Comparison of ENCODE assay signal across 21 cellular contexts in the genomic region with DNA sequence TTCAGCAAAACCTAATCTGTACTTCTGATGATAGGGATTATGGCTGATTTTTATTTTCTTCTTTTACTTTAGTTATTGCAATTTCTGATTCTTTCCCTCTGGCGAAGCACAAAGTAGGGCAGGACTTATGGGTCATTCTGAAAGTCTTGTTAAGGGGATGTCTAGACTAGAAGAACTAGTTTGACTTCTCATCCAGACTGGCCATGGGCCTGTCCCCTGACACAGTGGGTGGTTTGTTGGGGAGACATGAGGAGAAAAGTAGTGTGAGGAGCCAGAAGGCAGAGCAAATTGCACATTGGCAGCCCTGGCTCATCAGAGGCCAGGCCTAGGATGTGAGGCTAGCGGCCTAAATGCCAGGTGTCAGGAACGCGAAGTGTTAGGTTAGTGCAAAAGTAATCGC.
A peak's percentile ranks its signal among the peaks of the same experiment; 100 is the strongest.
DNase-seq lines count a peak whose midpoint lies in the region; ATAC-seq, FAIRE-seq and TF ChIP-seq lines count a peak whose summit lies in the region.
"Had no signal": no experiment of that assay in that cellular context is flagged by ENCODE, and none has a peak within 500 bp of the region (broad histone marks: within the 10 kb centered on the region; RNA-seq: fewer than 3 reads in every experiment).

No MANE protein-coding gene starts in this region.

- no TSS peak for BruUV-seq in PC-3 (replicated peaks; lab: Mats Ljungman, UMichigan)

- H3K4me1 ChIP-seq in CD4-positive, alpha-beta memory T cell (ENCODE audit: insufficient read depth, low read length) = peaks cover 6% of the 10 kb centered on the region
- H3K4me1 ChIP-seq in PC-3 (ENCODE audit: insufficient read depth, low read length) (peaks cover 52% of the 10 kb centered on the region), small intestine (ENCODE audit: control insufficient read depth in 2 of 2, insufficient read depth in 1 of 2, low read depth in 1 of 2, low read length in 1 of 2) (no peaks in the 10 kb centered on the region), neuronal stem cell (ENCODE audit: control insufficient read depth in 2 of 2, insufficient read depth in 1 of 2, low read depth in 1 of 2, low read length in 2 of 2) (no peaks in the 10 kb centered on the region)

- peaks cover 30% of the 10 kb centered on the region for H3K9me3 Mint-ChIP-seq in activated CD4-positive, alpha-beta T cell treated with anti-CD3 and anti-CD28 coated beads, Interleukin-2, amount 10 ng/mL, durations not matched to agents 7 days and 5 days
- peaks cover 1% of the 10 kb centered on the region for H3K9me3 Mint-ChIP-seq in activated CD4-positive, alpha-beta T cell treated with anti-CD3 and anti-CD28 coated beads for 36 hours (ENCODE audit: low read depth)
- H3K9me3 Mint-ChIP-seq in CD4-positive, alpha-beta memory T cell = no peaks in the 10 kb centered on the region
- H3K9me3 Mint-ChIP-seq in neural crest cell = peaks cover 4% of the 10 kb centered on the region
- H3K9me3 Mint-ChIP-seq: CD8-positive, alpha-beta memory T cell had no signal

- H3K79me2 ChIP-seq in PC-3 (ENCODE audit: low read length) = no peaks in the 10 kb centered on the region

- TF ChIP-seq CTCF in PC-3 (conservative IDR thresholded peaks at IDR 0.05; ENCODE audit: low read depth, low read length) (no peak), neural crest cell (conservative IDR thresholded peaks at IDR 0.05) (no peak)

- H3K4me3 ChIP-seq in CD4-positive, alpha-beta memory T cell (ENCODE audit: low read length in 2 of 2) = no peak overlapping the region
- no peak overlapping the region for H3K4me3 ChIP-seq in PC-3 (ENCODE audit: low read length)
- H3K4me3 ChIP-seq in small intestine (ENCODE audit: low read depth in 1 of 2, low read length in 2 of 2) = no peak overlapping the region
- no peak overlapping the region for H3K4me3 ChIP-seq in neuronal stem cell (ENCODE audit: low read length in 2 of 2)
- H3K4me3 ChIP-seq: BLaER1 treated with 17β-estradiol and CSF1 and Interleukin-3, amounts not matched to agents 10 nM and 100 nM had no signal

- no peak overlapping the region for H3K23ac ChIP-seq in neuronal stem cell (ENCODE audit: low read depth, low read length, poor library complexity)

- no peaks in the 10 kb centered on the region for H3K79me1 ChIP-seq in neuronal stem cell (ENCODE audit: low read depth, low read length)

- H3F3A ChIP-seq in PC-3 (ENCODE audit: low read length, unreplicated experiment) = peaks cover 6% of the 10 kb centered on the region

- H2AFZ ChIP-seq in PC-3 (ENCODE audit: low read length) = no peak overlapping the region; the same call in 1 of the 2 replicates
- H2AFZ ChIP-seq in neuronal stem cell (ENCODE audit: low read length) = no peak overlapping the region

- POLR2A ChIA-PET in activated CD4-positive, alpha-beta T cell treated with anti-CD3 and anti-CD28 coated beads, Interleukin-2, amount 10 ng/mL, durations not matched to agents 7 days and 5 days (lab: Charles Lee) = no interaction called here
- POLR2A ChIA-PET in activated CD4-positive, alpha-beta T cell treated with anti-CD3 and anti-CD28 coated beads for 36 hours (lab: Charles Lee) = no interaction called here
- POLR2A ChIA-PET in CD4-positive, alpha-beta memory T cell (lab: Charles Lee; ENCODE audit: partially characterized antibody) = no interaction called here
- POLR2A ChIA-PET in PC-3 (lab: Charles Lee; ENCODE audit: unreplicated experiment) = interaction anchor here (0.7 kb wide), 1 partner anchor 147 kb away, joined by 3 read pairs; no protein-coding TSS in a partner anchor

- no peak overlapping the region for H2BK5ac ChIP-seq in neuronal stem cell (ENCODE audit: low read length)

- no peak overlapping the region for H3K14ac ChIP-seq in neuronal stem cell (ENCODE audit: low read length)

- no peak for DNase-seq in activated CD4-positive, alpha-beta T cell treated with anti-CD3 and anti-CD28 coated beads, Interleukin-2, amount 10 ng/mL, durations not matched to agents 7 days and 5 days
- DNase-seq in activated CD4-positive, alpha-beta T cell treated with anti-CD3 and anti-CD28 coated beads for 36 hours = no peak
- no peak for DNase-seq in CD4-positive, alpha-beta memory T cell
- DNase-seq in PC-3 = peak; percentile 68
- DNase-seq in neural crest cell (ENCODE audit: low read depth, low spot score) = no peak
- DNase-seq in small intestine = no peak
- no peak for DNase-seq in neuronal stem cell (ENCODE audit: low spot score)
- DNase-seq: 8988T; CD8-positive, alpha-beta memory T cell; EL; KG1; NCI-H1105; NCI-H146; NCI-H2029; NCI-H345; NCI-H524 treated with DMSO at 0.1 percent for 48 hours; NCI-H82 had no signal

- no peak overlapping the region for H3K4ac ChIP-seq in neuronal stem cell (ENCODE audit: low read length)

- H3K36me3 Mint-ChIP-seq in activated CD4-positive, alpha-beta T cell treated with anti-CD3 and anti-CD28 coated beads, Interleukin-2, amount 10 ng/mL, durations not matched to agents 7 days and 5 days (ENCODE audit: low read depth) = peaks cover 11% of the 10 kb centered on the region
- no peaks in the 10 kb centered on the region for H3K36me3 Mint-ChIP-seq in activated CD4-positive, alpha-beta T cell treated with anti-CD3 and anti-CD28 coated beads for 36 hours (ENCODE audit: low read depth)
- H3K36me3 Mint-ChIP-seq in CD4-positive, alpha-beta memory T cell = peaks cover 0 to 4% of the 10 kb centered on the region in 2 donors
- no peaks in the 10 kb centered on the region for H3K36me3 Mint-ChIP-seq in neural crest cell (ENCODE audit: low read depth)
- H3K36me3 Mint-ChIP-seq: CD8-positive, alpha-beta memory T cell had no signal

- no peak overlapping the region for H2BK15ac ChIP-seq in neuronal stem cell (ENCODE audit: low read length)

- H3K4me1 Mint-ChIP-seq in activated CD4-positive, alpha-beta T cell treated with anti-CD3 and anti-CD28 coated beads, Interleukin-2, amount 10 ng/mL, durations not matched to agents 7 days and 5 days = peaks cover 11% of the 10 kb centered on the region
- H3K4me1 Mint-ChIP-seq in activated CD4-positive, alpha-beta T cell treated with anti-CD3 and anti-CD28 coated beads for 36 hours = peaks cover 23% of the 10 kb centered on the region
- H3K4me1 Mint-ChIP-seq in CD4-positive, alpha-beta memory T cell = peaks cover 7 to 21% (median 10%) of the 10 kb centered on the region in 4 donors
- no peaks in the 10 kb centered on the region for H3K4me1 Mint-ChIP-seq in neural crest cell

- H3K4me2 ChIP-seq in PC-3 (ENCODE audit: low read length) = 0 out of 2 replicates have a peak overlapping the region, but pooled peaks have one; percentile 0
- H3K4me2 ChIP-seq in neuronal stem cell (ENCODE audit: insufficient read depth, low read length, poor library complexity, severe bottlenecking) = no peak overlapping the region
- H3K4me2 ChIP-seq: BLaER1 treated with 17β-estradiol and CSF1 and Interleukin-3, amounts not matched to agents 10 nM and 100 nM had no signal

- no peak overlapping the region for H3K4me3 Mint-ChIP-seq in activated CD4-positive, alpha-beta T cell treated with anti-CD3 and anti-CD28 coated beads, Interleukin-2, amount 10 ng/mL, durations not matched to agents 7 days and 5 days
- no peak overlapping the region for H3K4me3 Mint-ChIP-seq in activated CD4-positive, alpha-beta T cell treated with anti-CD3 and anti-CD28 coated beads for 36 hours
- no peak overlapping the region for H3K4me3 Mint-ChIP-seq in CD4-positive, alpha-beta memory T cell
- no peak overlapping the region for H3K4me3 Mint-ChIP-seq in neural crest cell
- H3K4me3 Mint-ChIP-seq: CD8-positive, alpha-beta memory T cell had no signal

- CTCF ChIA-PET in activated CD4-positive, alpha-beta T cell treated with anti-CD3 and anti-CD28 coated beads, Interleukin-2, amount 10 ng/mL, durations not matched to agents 7 days and 5 days (lab: Charles Lee) = interaction anchor here (0.8 to 0.9 kb wide), 2 partner anchors 9 to 12 kb away, joined by 4 to 5 read pairs; no protein-coding TSS in a partner anchor
- CTCF ChIA-PET in activated CD4-positive, alpha-beta T cell treated with anti-CD3 and anti-CD28 coated beads for 36 hours (lab: Charles Lee) = interaction anchor here (0.6 to 1.5 kb wide), 2 partner anchors 10 to 260 kb away, joined by 3 to 4 read pairs; no protein-coding TSS in a partner anchor
- CTCF ChIA-PET in CD4-positive, alpha-beta memory T cell (lab: Charles Lee; ENCODE audit: partially characterized antibody) = no interaction called here
- CTCF ChIA-PET in PC-3 (lab: Charles Lee) = interaction anchor here (0.7 kb wide), 1 partner anchor 33 kb away, joined by 3 read pairs; no protein-coding TSS in a partner anchor

- H4K91ac ChIP-seq in neuronal stem cell (ENCODE audit: low read depth, low read length, poor library complexity) = no peak overlapping the region

- no peaks in the 10 kb centered on the region for H3K9me3 ChIP-seq in CD4-positive, alpha-beta memory T cell (ENCODE audit: control insufficient read depth in 1 of 2, low read length in 2 of 2)
- H3K9me3 ChIP-seq in PC-3 (ENCODE audit: low read length) (no peaks in the 10 kb centered on the region), small intestine (ENCODE audit: control insufficient read depth, low read depth) (no peaks in the 10 kb centered on the region), neuronal stem cell (replicated peaks in 1 of 2; ENCODE audit: control insufficient read depth in 2 of 2, insufficient read depth in 1 of 2, low read depth in 1 of 2, low read length in 2 of 2) (no peaks in the 10 kb centered on the region)

- no peak for FAIRE-seq in small intestine (lab: Jason Lieb, UNC)
- FAIRE-seq: H54 had no signal

- H3K27ac ChIP-seq in CD4-positive, alpha-beta memory T cell (ENCODE audit: low read depth, low read length) = no peak overlapping the region
- no peak overlapping the region for H3K27ac ChIP-seq in PC-3 (ENCODE audit: low read length)
- H3K27ac ChIP-seq in small intestine (ENCODE audit: low read depth in 1 of 2, low read length in 1 of 2) = no peak overlapping the region
- no peak overlapping the region for H3K27ac ChIP-seq in neuronal stem cell (replicated peaks; ENCODE audit: low read length)
- H3K27ac ChIP-seq: BLaER1 treated with 17β-estradiol and CSF1 and Interleukin-3, amounts not matched to agents 10 nM and 100 nM had no signal

- H3K27ac Mint-ChIP-seq in activated CD4-positive, alpha-beta T cell treated with anti-CD3 and anti-CD28 coated beads, Interleukin-2, amount 10 ng/mL, durations not matched to agents 7 days and 5 days = peak overlapping the region; percentile 27
- no peak overlapping the region for H3K27ac Mint-ChIP-seq in activated CD4-positive, alpha-beta T cell treated with anti-CD3 and anti-CD28 coated beads for 36 hours
- H3K27ac Mint-ChIP-seq in CD4-positive, alpha-beta memory T cell = peak overlapping the region in 4 of 7 donors; percentile 3 to 62 (median 42)
- H3K27ac Mint-ChIP-seq in neural crest cell (ENCODE audit: unreplicated experiment) = peak overlapping the region; percentile 44

- no peaks in the 10 kb centered on the region for H3K36me3 ChIP-seq in CD4-positive, alpha-beta memory T cell (ENCODE audit: insufficient read depth, low read length)
- H3K36me3 ChIP-seq in PC-3 (ENCODE audit: low read depth, low read length) (no peaks in the 10 kb centered on the region), small intestine (ENCODE audit: control insufficient read depth in 2 of 2, insufficient read depth in 2 of 2, low read length in 2 of 2) (no peaks in the 10 kb centered on the region), neuronal stem cell (replicated peaks in 1 of 2; ENCODE audit: control insufficient read depth in 2 of 2, insufficient read depth in 2 of 2, low read length in 2 of 2) (no peaks in the 10 kb centered on the region)
- H3K36me3 ChIP-seq: BLaER1 treated with 17β-estradiol and CSF1 and Interleukin-3, amounts not matched to agents 10 nM and 100 nM had no signal

- no peak for ATAC-seq in activated CD4-positive, alpha-beta T cell treated with anti-CD3 and anti-CD28 coated beads for 36 hours
- no peak for ATAC-seq in PC-3
- no peak for ATAC-seq in HG02678 (IDR thresholded peaks at IDR 0.05; ENCODE audit: unreplicated experiment)
- ATAC-seq: Right ventricle myocardium inferior had no signal

- H4K20me1 ChIP-seq in PC-3 (ENCODE audit: low read length) = no peaks in the 10 kb centered on the region
- H4K20me1 ChIP-seq: BLaER1 treated with 17β-estradiol and CSF1 and Interleukin-3, amounts not matched to agents 10 nM and 100 nM had no signal

- 87 to 98% (median 96%) methylated on average over 5 of the region's 5 CpGs for WGBS in small intestine, 3 donors
- WGBS in neuronal stem cell (ENCODE audit: extremely low coverage in 2 of 2, insufficient read length in 2 of 2, insufficient replicate concordance in 1 of 2), 2 donors = no CpG with 5 or more reads among the region's 5 CpGs

- H3K18ac ChIP-seq in neuronal stem cell (ENCODE audit: low read length) = no peak overlapping the region

- no peak overlapping the region for H4K8ac ChIP-seq in neuronal stem cell (ENCODE audit: low read depth, low read length)

- no peaks in the 10 kb centered on the region for H3K27me3 Mint-ChIP-seq in activated CD4-positive, alpha-beta T cell treated with anti-CD3 and anti-CD28 coated beads, Interleukin-2, amount 10 ng/mL, durations not matched to agents 7 days and 5 days
- H3K27me3 Mint-ChIP-seq in activated CD4-positive, alpha-beta T cell treated with anti-CD3 and anti-CD28 coated beads for 36 hours = no peaks in the 10 kb centered on the region
- H3K27me3 Mint-ChIP-seq in CD4-positive, alpha-beta memory T cell = no peaks in the 10 kb centered on the region
- no peaks in the 10 kb centered on the region for H3K27me3 Mint-ChIP-seq in neural crest cell (ENCODE audit: low read depth)
- H3K27me3 Mint-ChIP-seq: CD8-positive, alpha-beta memory T cell had no signal

- H2BK120ac ChIP-seq in neuronal stem cell (ENCODE audit: low read depth, low read length) = no peak overlapping the region

- H3K9ac ChIP-seq in PC-3 (ENCODE audit: low read length) (no peak overlapping the region), neuronal stem cell (ENCODE audit: low read depth, low read length, poor library complexity) (no peak overlapping the region)
- H3K9ac ChIP-seq: BLaER1 treated with 17β-estradiol and CSF1 and Interleukin-3, amounts not matched to agents 10 nM and 100 nM had no signal

- H3K27me3 ChIP-seq in CD4-positive, alpha-beta memory T cell (ENCODE audit: insufficient read depth, low read length) = no peaks in the 10 kb centered on the region
- H3K27me3 ChIP-seq in PC-3 (ENCODE audit: low read length) (no peaks in the 10 kb centered on the region), small intestine (ENCODE audit: control insufficient read depth in 2 of 2, insufficient read depth in 2 of 2, low read length in 2 of 2) (no peaks in the 10 kb centered on the region), neuronal stem cell (ENCODE audit: control insufficient read depth in 3 of 3, insufficient read depth in 3 of 3, low read depth in 1 of 3, low read length in 3 of 3) (no peaks in the 10 kb centered on the region)
- H3K27me3 ChIP-seq: BLaER1 treated with 17β-estradiol and CSF1 and Interleukin-3, amounts not matched to agents 10 nM and 100 nM had no signal

- no peaks in the 10 kb centered on the region for H3K9me2 ChIP-seq in PC-3 (replicated peaks; ENCODE audit: low read length)

- H2BK12ac ChIP-seq in neuronal stem cell (ENCODE audit: low read length) = no peak overlapping the region

- no peak overlapping the region for H2AK5ac ChIP-seq in neuronal stem cell (ENCODE audit: low read depth, low read length)

- intact Hi-C loops in activated CD4-positive, alpha-beta T cell treated with anti-CD3 and anti-CD28 coated beads for 36 hours (cut with DNase I, micrococcal nuclease) = no loop called here
- intact Hi-C loops in CD4-positive, alpha-beta memory T cell (cut with micrococcal nuclease) = no loop called here
- intact Hi-C loops in PC-3 (cut with micrococcal nuclease) = no loop called here
